Comparison of ENCODE assay signal across 12 cellular contexts in genomic region chr7:128914566-128915151, GRCh38. TPM values are rescaled to one million over a fixed set of nuclear protein-coding genes. Genes with fewer than 3 reads are reported as not detected.
DNase-seq lines count a peak whose midpoint lies in the region; ATAC-seq and TF ChIP-seq lines count a peak whose summit lies in the region.
"Had no signal": no experiment of that assay in that cellular context is flagged by ENCODE, and none has a peak within 500 bp of the region (broad histone marks: within the 10 kb centered on the region; RNA-seq: fewer than 3 reads in every experiment).

No MANE protein-coding gene starts in this region.

- H3K9me3 ChIP-seq in left ventricle myocardium inferior (replicated peaks) (no peaks in the 10 kb centered on the region), HAP-1 (no peaks in the 10 kb centered on the region)

- no peaks in the 10 kb centered on the region for H3K27me3 ChIP-seq in GM06990 (replicated peaks; ENCODE audit: control insufficient read depth, insufficient read depth, low read length)
- H3K27me3 ChIP-seq in left ventricle myocardium inferior (ENCODE audit: low read depth) = peaks cover 86% of the 10 kb centered on the region
- no peaks in the 10 kb centered on the region for H3K27me3 ChIP-seq in HAP-1 (ENCODE audit: low read depth)

- intact Hi-C loops in left ventricle myocardium inferior (cut with micrococcal nuclease) = no loop called here

- H3K36me3 ChIP-seq in GM06990 (ENCODE audit: control insufficient read depth, insufficient read depth, low read length) = no peaks in the 10 kb centered on the region
- no peaks in the 10 kb centered on the region for H3K36me3 ChIP-seq in left ventricle myocardium inferior
- no peaks in the 10 kb centered on the region for H3K36me3 ChIP-seq in HAP-1 (replicated peaks)

- in situ Hi-C loops in HAP-1 (cut with MboI; ENCODE audit: low sequenced_read_pairs) = loop anchor here (25.0 kb wide), 1 partner anchor 173 kb away; no protein-coding TSS in a partner anchor

- H3K4me3 ChIP-seq in GM06990 (replicated peaks; ENCODE audit: low read depth, low read length) (no peak overlapping the region), left ventricle myocardium inferior (peak overlapping the region; percentile 46), HAP-1 (no peak overlapping the region)
- H3K4me3 ChIP-seq: SK-N-MC had no signal

- peak; percentile 27 for TF ChIP-seq CTCF in GM06990 (IDR thresholded peaks at IDR 0.05; ENCODE audit: insufficient read depth, low read length, poor library complexity, severe bottlenecking)
- TF ChIP-seq CTCF in left ventricle myocardium inferior (IDR thresholded peaks at IDR 0.05; ENCODE audit: borderline replicate concordance) = no peak

- peak; percentile 71 for DNase-seq in GM06990 (ENCODE audit: extremely low read depth, insufficient read length)
- no peak for DNase-seq in left ventricle myocardium inferior
- DNase-seq in NCI-H2227 treated with DMSO at 0.1 percent for 48 hours (lab: John Stamatoyannopoulos, UW) = no peak
- no peak for DNase-seq in HAP-1 (ENCODE audit: low spot score in 2 of 2)
- DNase-seq: activated CD8-positive, alpha-beta memory T cell treated with anti-CD3 and anti-CD28 coated beads, Interleukin-2, amount 10 ng/mL, durations not matched to agents 7 days and 5 days; DMS153; NCI-H1417 treated with DMSO at 0.1 percent for 48 hours had no signal

- peaks cover 24% of the 10 kb centered on the region for H3K4me1 ChIP-seq in left ventricle myocardium inferior
- no peaks in the 10 kb centered on the region for H3K4me1 ChIP-seq in HAP-1

- ATAC-seq in GM18868 (IDR thresholded peaks at IDR 0.05; ENCODE audit: unreplicated experiment) = peak; percentile 78
- peak; percentile 54 for ATAC-seq in HG03175 (IDR thresholded peaks at IDR 0.05; ENCODE audit: unreplicated experiment)
- ATAC-seq in GM21515 (IDR thresholded peaks at IDR 0.05; ENCODE audit: unreplicated experiment) = no peak
- ATAC-seq in HG03469 (IDR thresholded peaks at IDR 0.05; ENCODE audit: unreplicated experiment) = no peak
- ATAC-seq: activated CD8-positive, alpha-beta memory T cell treated with anti-CD3 and anti-CD28 coated beads, Interleukin-2, amount 10 ng/mL, durations not matched to agents 7 days and 5 days had no signal

- no peak overlapping the region for H3K27ac ChIP-seq in left ventricle myocardium inferior (replicated peaks)
- H3K27ac ChIP-seq: SK-N-MC had no signal

RNA-seq across cellular contexts. Expression of gene KCP, which starts 4.2 kb away (rescaled TPM):
- 0.19 TPM for total RNA-seq in left ventricle myocardium inferior

RNA-seq across cellular contexts. Expression of gene IRF5, which starts 23.1 kb away (rescaled TPM):
- total RNA-seq in left ventricle myocardium inferior = 2.2 TPM

RNA-seq across cellular contexts. Expression of gene ATP6V1F, which starts 52.0 kb away (rescaled TPM):
- 101 TPM for total RNA-seq in left ventricle myocardium inferior

Comparison
In these comparisons a context has a peak if more than half of its experiments do, and no peak if none do; other contexts are left out.
1. ATAC-seq: peak in GM18868 (single experiment) and HG03175 (single experiment); none in GM21515 (single experiment) and HG03469 (single experiment).